8 cellular contexts compared by ENCODE assay signal in the genomic region with DNA sequence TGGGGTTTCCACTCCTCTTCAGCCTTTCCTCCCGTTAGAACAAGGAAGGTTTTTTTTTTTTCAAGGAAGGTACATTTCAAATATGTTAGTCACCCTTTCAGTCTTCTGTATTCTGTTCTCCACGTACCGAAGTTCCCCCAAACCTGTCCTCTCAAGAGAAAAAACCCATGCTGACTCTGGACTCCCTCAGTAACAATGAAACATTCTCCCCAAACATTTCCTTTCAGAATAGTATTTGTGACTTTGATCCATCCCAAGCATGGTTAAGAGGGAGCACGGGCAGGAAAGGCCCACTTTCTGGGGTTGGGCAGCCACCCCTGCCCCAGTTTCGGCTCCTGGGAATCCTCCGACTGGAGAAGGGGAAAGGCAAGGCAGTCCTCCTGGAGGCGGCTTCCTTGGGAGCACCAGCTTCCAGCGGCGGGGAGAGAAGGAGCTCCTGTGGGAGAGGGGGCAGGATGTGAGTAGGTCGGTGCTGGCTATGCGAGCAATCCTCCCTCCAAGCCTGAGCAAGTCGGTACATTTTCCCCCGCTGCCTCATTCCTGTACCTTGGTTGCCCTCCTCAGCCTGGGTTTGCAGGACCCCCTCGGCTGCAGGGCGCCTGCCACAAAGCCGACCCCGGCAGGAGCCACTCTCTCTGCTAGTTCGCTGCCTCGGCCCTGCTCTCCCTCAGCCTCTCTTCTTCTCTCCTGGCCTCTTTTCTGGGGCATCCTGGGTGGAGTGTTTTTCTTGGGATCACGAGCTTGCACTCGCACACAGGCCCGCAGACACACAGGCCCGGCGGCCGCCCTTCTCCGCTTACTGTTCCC. TPM values are rescaled to one million over a fixed set of nuclear protein-coding genes. Genes with fewer than 3 reads are reported as not detected.
DNase-seq lines count a peak whose midpoint lies in the region; ATAC-seq, FAIRE-seq and TF ChIP-seq lines count a peak whose summit lies in the region.
"Had no signal": no experiment of that assay in that cellular context is flagged by ENCODE, and none has a peak within 500 bp of the region (broad histone marks: within the 10 kb centered on the region; RNA-seq: fewer than 3 reads in every experiment).

No MANE protein-coding gene starts in this region.

- no peak overlapping the region for H3K4me3 ChIP-seq in KMS-11 (IDR thresholded peaks at IDR 0.05; ENCODE audit: insufficient read depth, low read depth, low read length)
- H3K4me3 ChIP-seq in subcutaneous abdominal adipose tissue (ENCODE audit: low read depth in 1 of 5, low read length in 5 of 5): peak overlapping the region; percentile 58 to 94 (median 79)

- H3K4me1 ChIP-seq in KMS-11 (ENCODE audit: low read depth, poor library complexity, severe bottlenecking): peaks cover 7% of the 10 kb centered on the region
- H3K4me1 ChIP-seq in subcutaneous abdominal adipose tissue (ENCODE audit: control insufficient read depth in 5 of 5, insufficient read depth in 5 of 5, low read length in 5 of 5): peaks cover 15 to 67% (median 56%) of the 10 kb centered on the region in 5 donors

- no peak overlapping the region for H3K9ac ChIP-seq in KMS-11
- peak overlapping the region; percentile 48 to 90 (median 70) for H3K9ac ChIP-seq in subcutaneous abdominal adipose tissue (ENCODE audit: low read length in 5 of 5)

- no peak for FAIRE-seq in GM12891 (lab: Jason Lieb, UNC)

- 9 to 16% (median 14%) methylated on average over 25 to 26 of the region's 26 CpGs for WGBS in adipose tissue, 3 donors

- ATAC-seq in GM19351 (IDR thresholded peaks at IDR 0.05; ENCODE audit: unreplicated experiment): no peak

- no peak for TF ChIP-seq POLR2A in GM12891 (IDR thresholded peaks at IDR 0.05; ENCODE audit: low read depth, low read length)

- H3K36me3 ChIP-seq in KMS-11 (ENCODE audit: insufficient read depth) (no peaks in the 10 kb centered on the region), subcutaneous abdominal adipose tissue (ENCODE audit: control insufficient read depth in 5 of 5, insufficient read depth in 5 of 5, low read length in 5 of 5) (peaks cover 0 to 6% (median 3%) of the 10 kb centered on the region in 5 donors)

- no peaks in the 10 kb centered on the region for H3K9me3 ChIP-seq in subcutaneous abdominal adipose tissue (ENCODE audit: control insufficient read depth in 5 of 5, low read length in 5 of 5)

- TF ChIP-seq CTCF in KMS-11 (conservative IDR thresholded peaks at IDR 0.05; ENCODE audit: low read depth, low read length): no peak

- H3K27me3 ChIP-seq in KMS-11 (ENCODE audit: insufficient read depth, low read depth): no peaks in the 10 kb centered on the region
- peaks cover 0 to 3% (median 0%) of the 10 kb centered on the region in 5 donors for H3K27me3 ChIP-seq in subcutaneous abdominal adipose tissue (ENCODE audit: control insufficient read depth in 5 of 5, insufficient read depth in 4 of 5, low read length in 5 of 5)

- H3K79me2 ChIP-seq in KMS-11 (ENCODE audit: insufficient read depth, low read depth): peaks cover 16% of the 10 kb centered on the region

- 0 out of 2 replicates have a peak overlapping the region, but pooled peaks have one; percentile 90 for H2AFZ ChIP-seq in KMS-11 (ENCODE audit: low read depth)

- H3K4me2 ChIP-seq in KMS-11: peak overlapping the region; percentile 89

- no peak overlapping the region for H3K27ac ChIP-seq in KMS-11
- peak overlapping the region; percentile 36 for H3K27ac ChIP-seq in adipose tissue (ENCODE audit: low read depth, low read length)
- H3K27ac ChIP-seq in subcutaneous abdominal adipose tissue (ENCODE audit: low read depth, low read length): peak overlapping the region; percentile 92

- DNase-seq in left kidney (ENCODE audit: low read depth, low spot score): peak; percentile 58
- DNase-seq in GM12891 (ENCODE audit: insufficient read length, low spot score): no peak
- no peak for DNase-seq in NCI-H1105 (lab: John Stamatoyannopoulos, UW)
- DNase-seq: hypothalamus had no signal

- no peaks in the 10 kb centered on the region; the same call in 1 of the 2 replicates for H4K20me1 ChIP-seq in KMS-11 (ENCODE audit: insufficient read depth)

TF ChIP-seq in GM12891, 5 proteins besides CTCF, POLR2A, EP300 and RAD21:
- TF ChIP-seq TAF1 (IDR thresholded peaks at IDR 0.05; ENCODE audit: low read depth, low read length): no peak
- no peak for TF ChIP-seq SPI1 (IDR thresholded peaks at IDR 0.05; ENCODE audit: low read depth, low read length)
- TF ChIP-seq POLR2AphosphoS5 (IDR thresholded peaks at IDR 0.05; ENCODE audit: low read depth, low read length): no peak
- TF ChIP-seq PAX5 (IDR thresholded peaks at IDR 0.05; ENCODE audit: insufficient read depth, low read length, severe bottlenecking): no peak
- no peak for TF ChIP-seq POU2F2 (IDR thresholded peaks at IDR 0.05; ENCODE audit: low read depth, low read length)

RNA-seq across cellular contexts. Expression of a gene that starts 2.1 kb away (rescaled TPM):
- under 1 TPM; 0.08 to 0.56 (median 0.51) TPM for polyA plus RNA-seq in adipose tissue
- 0.05 TPM for polyA plus RNA-seq in GM12891 (2012; ENCODE audit: low read depth, missing spikeins)

RNA-seq across cellular contexts. Expression of a gene that starts 4.6 kb away (rescaled TPM):
- 1 to 10 TPM in 1 of 3 donors, under 1 TPM in 2; 0.20 to 1.0 (median 0.92) TPM for polyA plus RNA-seq in adipose tissue
- not detected for polyA plus RNA-seq in GM12891 (2012; ENCODE audit: low read depth, missing spikeins)

RNA-seq across cellular contexts. Expression of a gene that starts 32.7 kb away (rescaled TPM):
- 10 to 100 TPM in 1 of 3 donors, 1 to 10 TPM in 2; 1.2 to 19.8 (median 4.9) TPM for polyA plus RNA-seq in adipose tissue
- not detected for polyA plus RNA-seq in GM12891 (2012; ENCODE audit: low read depth, missing spikeins)

RNA-seq across cellular contexts. Expression of a gene that starts 45.6 kb away (rescaled TPM):
- polyA plus RNA-seq in adipose tissue: 10 to 100 TPM in 2 of 3 donors, 1 to 10 TPM in 1; 3.1 to 29.6 (median 11.8) TPM
- polyA plus RNA-seq in GM12891 (2012; ENCODE audit: low read depth, missing spikeins): not detected

RNA-seq across cellular contexts. Expression of a gene that starts 49.7 kb away (rescaled TPM):
- polyA plus RNA-seq in adipose tissue: 1 to 10 TPM in 2 of 3 donors, under 1 TPM in 1; 0.39 to 3.6 (median 1.5) TPM
- not detected for polyA plus RNA-seq in GM12891 (2012; ENCODE audit: low read depth, missing spikeins)
